ENCODE assay signal across 8 cellular contexts in genomic region chr14:91060472-91061308, GRCh38.
DNase-seq lines count a peak whose midpoint lies in the region; ATAC-seq lines count a peak whose summit lies in the region.

RPS6KA5 (minus strand) TSS chr14:91060641; CDS start chr14:91060434, 207 bp downstream.

- peak within 1 kb of the TSS; percentile 69 to 94 (median 88) for H3K4me3 ChIP-seq in BLaER1 treated with 17β-estradiol and CSF1 and Interleukin-3, amounts not matched to agents 10 nM and 100 nM

- no peaks in the 10 kb centered on the region for H3K36me3 ChIP-seq in BLaER1 treated with 17β-estradiol and CSF1 and Interleukin-3, amounts not matched to agents 10 nM and 100 nM

- H3K27ac ChIP-seq in BLaER1 treated with 17β-estradiol and CSF1 and Interleukin-3, amounts not matched to agents 10 nM and 100 nM = peak within 1 kb of the TSS; percentile 71 to 96 (median 87); a peak in 21 of 22 replicates

- H3K9ac ChIP-seq in BLaER1 treated with 17β-estradiol and CSF1 and Interleukin-3, amounts not matched to agents 10 nM and 100 nM = peak within 1 kb of the TSS; percentile 83 to 96 (median 90)

- DNase-seq in NCI-H748 (lab: John Stamatoyannopoulos, UW; ENCODE audit: unreplicated experiment) (peak; percentile 100), cortex of kidney (lab: John Stamatoyannopoulos, UW) (peak; percentile 97), left kidney (ENCODE audit: low read depth, low spot score) (peak; percentile 100)
- DNase-seq in activated CD4-positive, alpha-beta T cell treated with anti-CD3 and anti-CD28 coated beads, Interleukin-2, amount 50 U/mL, for 1 hour = peak; percentile 100
- DNase-seq in stimulated activated CD4-positive, alpha-beta T cell treated with anti-CD3 and anti-CD28 coated beads, Interleukin-2, amount 100 ng/mL, for 24 hours = peak; percentile 100

- H3K4me1 ChIP-seq in BLaER1 treated with 17β-estradiol and CSF1 and Interleukin-3, amounts not matched to agents 10 nM and 100 nM = peaks cover 24 to 39% (median 32%) of the 10 kb centered on the region in 10 experiments

- H3K9me3 ChIP-seq in BLaER1 treated with 17β-estradiol and CSF1 and Interleukin-3, amounts not matched to agents 10 nM and 100 nM (replicated peaks in 1 of 11) = no peaks in the 10 kb centered on the region

- H3K27me3 ChIP-seq in BLaER1 treated with 17β-estradiol and CSF1 and Interleukin-3, amounts not matched to agents 10 nM and 100 nM = no peaks in the 10 kb centered on the region

- ATAC-seq in GM19351 (IDR thresholded peaks at IDR 0.05; ENCODE audit: unreplicated experiment) (peak; percentile 80), HG03521 (IDR thresholded peaks at IDR 0.05; ENCODE audit: unreplicated experiment) (peak; percentile 84)

- H3K4me2 ChIP-seq in BLaER1 treated with 17β-estradiol and CSF1 and Interleukin-3, amounts not matched to agents 10 nM and 100 nM = peak within 1 kb of the TSS; percentile 83 to 99 (median 96)

- H4K20me1 ChIP-seq in BLaER1 treated with 17β-estradiol and CSF1 and Interleukin-3, amounts not matched to agents 10 nM and 100 nM = no peaks in the 10 kb centered on the region

Comparison
In these comparisons a context has a peak if more than half of its experiments do, and no peak if none do; other contexts are left out.
1. Peak in every context shown above with its lines: DNase-seq, ATAC-seq, H3K4me3 ChIP-seq and H3K27ac ChIP-seq.